In genomic region chr9:130852801-130853200, GRCh38 we compare ENCODE assay signal across 22 cellular contexts. TPM values are rescaled to one million over a fixed set of nuclear protein-coding genes. Genes with fewer than 3 reads are reported as not detected.
A peak's percentile ranks its signal among the peaks of the same experiment; 100 is the strongest.
DNase-seq lines count a peak whose midpoint lies in the region; ATAC-seq, FAIRE-seq and TF ChIP-seq lines count a peak whose summit lies in the region.
"Had no signal": no experiment of that assay in that cellular context is flagged by ENCODE, and none has a peak within 500 bp of the region (broad histone marks: within the 10 kb centered on the region; RNA-seq: fewer than 3 reads in every experiment).

No MANE protein-coding gene starts in this region.

- H3K27ac ChIP-seq in right atrium auricular region (no peak overlapping the region), muscle layer of duodenum (ENCODE audit: low read length) (peak overlapping the region; percentile 1), stomach smooth muscle (ENCODE audit: low read length) (peak overlapping the region; percentile 58), pancreas (no peak overlapping the region), kidney (ENCODE audit: low read depth in 2 of 2, low read length in 2 of 2) (no peak overlapping the region)

- H3K9ac ChIP-seq in stomach smooth muscle (ENCODE audit: low read length in 2 of 2) (no peak overlapping the region), kidney (ENCODE audit: low read length in 2 of 2) (no peak overlapping the region)

- H3K9me3 ChIP-seq in right atrium auricular region: no peaks in the 10 kb centered on the region
- H3K9me3 ChIP-seq in muscle layer of duodenum (ENCODE audit: control insufficient read depth in 1 of 2, low read length in 2 of 2): no peaks in the 10 kb centered on the region
- no peaks in the 10 kb centered on the region for H3K9me3 ChIP-seq in stomach smooth muscle (ENCODE audit: control insufficient read depth in 2 of 2, low read length in 2 of 2)
- no peaks in the 10 kb centered on the region for H3K9me3 ChIP-seq in pancreas
- H3K9me3 ChIP-seq in kidney (ENCODE audit: control insufficient read depth in 1 of 2, low read length in 2 of 2): no peaks in the 10 kb centered on the region

- H3K27me3 ChIP-seq in right atrium auricular region (no peaks in the 10 kb centered on the region), muscle layer of duodenum (ENCODE audit: low read depth, low read length) (no peaks in the 10 kb centered on the region), stomach smooth muscle (ENCODE audit: control insufficient read depth in 1 of 2, insufficient read depth in 2 of 2, low read length in 2 of 2) (no peaks in the 10 kb centered on the region), pancreas (no peaks in the 10 kb centered on the region)

- intact Hi-C loops in left cardiac atrium (cut with DNase I) (no loop called here), pancreas (cut with DNase I) (no loop called here), kidney (cut with DNase I) (no loop called here)

- H3K4me1 ChIP-seq in right atrium auricular region: peaks cover 0 to 10% of the 10 kb centered on the region in 2 donors
- H3K4me1 ChIP-seq in muscle layer of duodenum (ENCODE audit: control insufficient read depth in 1 of 2, insufficient read depth in 2 of 2, low read length in 2 of 2): peaks cover 8 to 39% of the 10 kb centered on the region in 2 donors
- peaks cover 34% of the 10 kb centered on the region for H3K4me1 ChIP-seq in stomach smooth muscle (ENCODE audit: control insufficient read depth, insufficient read depth, low read length)
- H3K4me1 ChIP-seq in pancreas: no peaks in the 10 kb centered on the region
- peaks cover 5 to 6% of the 10 kb centered on the region in 2 donors for H3K4me1 ChIP-seq in kidney (ENCODE audit: control insufficient read depth in 1 of 2, insufficient read depth in 1 of 2, low read depth in 1 of 2, low read length in 2 of 2)

- FAIRE-seq in pancreas (lab: Jason Lieb, UNC) (no peak), kidney (lab: Jason Lieb, UNC) (no peak)
- FAIRE-seq: D721Med, H1, K562 had no signal

- H3K4me3 ChIP-seq in right atrium auricular region: no peak overlapping the region
- no peak overlapping the region for H3K4me3 ChIP-seq in muscle layer of duodenum (ENCODE audit: low read depth in 1 of 2, low read length in 2 of 2)
- no peak overlapping the region for H3K4me3 ChIP-seq in stomach smooth muscle (ENCODE audit: low read length in 2 of 2)
- H3K4me3 ChIP-seq in pancreas: no peak overlapping the region
- no peak overlapping the region for H3K4me3 ChIP-seq in kidney (ENCODE audit: low read length in 2 of 2)
- H3K4me3 ChIP-seq: K562 had no signal

- DNase-seq in right atrium auricular region (ENCODE audit: low spot score): peak; percentile 48
- DNase-seq in left cardiac atrium: no peak
- no peak for DNase-seq in pancreas
- DNase-seq in COLO829 (ENCODE audit: low spot score): no peak
- no peak for DNase-seq in kidney
- DNase-seq: CD4-positive, alpha-beta memory T cell; DMS79; NCI-H1436; NCI-H2029; NCI-H2171; NCI-H446 treated with DMSO at 0.1 percent for 48 hours; NK-92 treated with Interleukin-12 subunit alpha and Interleukin-12 subunit beta, amount 100 ng/mL, for 24 hours; OCI-M1 had no signal

- 88 to 91% methylated on average over 7 of the region's 7 CpGs for WGBS in pancreas, 2 donors

- TF ChIP-seq CTCF in right atrium auricular region (IDR thresholded peaks at IDR 0.05): no peak
- TF ChIP-seq CTCF in pancreas (IDR thresholded peaks at IDR 0.05): no peak
- no peak for TF ChIP-seq CTCF in kidney (IDR thresholded peaks at IDR 0.05; ENCODE audit: borderline replicate concordance, extremely low read depth, insufficient read depth)

- H3K36me3 ChIP-seq in right atrium auricular region (peaks cover 30% of the 10 kb centered on the region), muscle layer of duodenum (ENCODE audit: control insufficient read depth in 1 of 2, insufficient read depth in 2 of 2, low read length in 2 of 2) (peaks cover 37 to 38% of the 10 kb centered on the region in 2 donors), stomach smooth muscle (ENCODE audit: control insufficient read depth in 2 of 2, insufficient read depth in 2 of 2, low read length in 2 of 2) (peaks cover 24 to 36% of the 10 kb centered on the region in 2 donors), pancreas (peaks cover 0 to 21% (median 0%) of the 10 kb centered on the region in 3 donors), kidney (ENCODE audit: control insufficient read depth in 1 of 2, insufficient read depth in 2 of 2, low read length in 2 of 2) (peaks cover 10 to 16% of the 10 kb centered on the region in 2 donors)

- ATAC-seq in left cardiac atrium (no peak), pancreas (no peak), HG03108 (IDR thresholded peaks at IDR 0.05; ENCODE audit: unreplicated experiment) (no peak)
- ATAC-seq: K562 had no signal

RNA-seq across cellular contexts. Expression of gene ABL1, which starts 17.7 kb away (rescaled TPM):
- 10 to 100 TPM; 26.3 to 38.9 TPM for total RNA-seq in right atrium auricular region
- 10 to 100 TPM; 40.8 to 55.4 TPM for total RNA-seq in left cardiac atrium
- 10 to 100 TPM; 16.4 to 31.9 (median 22.2) TPM for total RNA-seq in pancreas
- 10 to 100 TPM; 15.3 to 16.8 TPM for polyA plus RNA-seq in pancreas
- 63.6 TPM for total RNA-seq in kidney
- polyA plus RNA-seq in kidney (ENCODE audit: insufficient read depth, low read depth, low replicate concordance): 15.0 TPM

RNA-seq across cellular contexts. Expression of gene QRFP, which starts 43.8 kb away (rescaled TPM):
- not detected for total RNA-seq in right atrium auricular region
- not detected for total RNA-seq in left cardiac atrium
- not detected for total RNA-seq in pancreas
- polyA plus RNA-seq in pancreas: not detected
- total RNA-seq in kidney: not detected
- polyA plus RNA-seq in kidney (ENCODE audit: insufficient read depth, low read depth, low replicate concordance): not detected
- total RNA-seq: A172; CD4-positive, alpha-beta memory T cell; H1; K562; RPMI7951 had no signal
- polyA plus RNA-seq: BJ; CD4-positive, alpha-beta memory T cell; H1; K562 had no signal

Comparison
In these comparisons a context has a peak if more than half of its experiments do, and no peak if none do; other contexts are left out.
1. H3K27ac ChIP-seq: peak in muscle layer of duodenum (single experiment) and stomach smooth muscle (single experiment); none in right atrium auricular region (0 of 2), pancreas (0 of 4) and kidney (0 of 2).